Comparison of ENCODE assay signal across 19 cellular contexts in the genomic region with DNA sequence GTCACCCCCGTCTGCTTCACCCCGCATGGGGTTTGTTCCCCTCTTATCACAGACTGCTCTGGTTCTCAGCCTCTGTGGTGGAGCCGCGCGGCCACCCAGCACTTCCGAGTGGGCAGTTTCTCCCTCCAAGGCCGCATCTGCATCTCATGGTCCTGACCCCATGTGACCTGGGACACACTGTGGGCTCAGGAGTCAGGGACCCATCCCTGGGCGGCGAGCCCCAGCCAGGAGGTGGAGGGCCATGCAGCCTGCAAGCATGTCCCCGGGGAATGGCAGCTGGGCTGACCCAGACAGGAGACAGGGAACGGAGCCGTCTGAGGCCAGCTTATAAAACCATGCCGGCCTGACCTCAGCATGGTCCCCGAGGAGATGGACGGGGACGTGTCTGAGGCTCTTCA. TPM values are rescaled to one million over a fixed set of nuclear protein-coding genes. Genes with fewer than 3 reads are reported as not detected.
DNase-seq lines count a peak whose midpoint lies in the region; ATAC-seq and TF ChIP-seq lines count a peak whose summit lies in the region.
"Had no signal": no experiment of that assay in that cellular context is flagged by ENCODE, and none has a peak within 500 bp of the region (broad histone marks: within the 10 kb centered on the region; RNA-seq: fewer than 3 reads in every experiment).

No MANE protein-coding gene starts in this region.

- TF ChIP-seq CTCF in SK-N-SH (IDR thresholded peaks at IDR 0.05) (no peak), psoas muscle (IDR thresholded peaks at IDR 0.05) (no peak), upper lobe of right lung (IDR thresholded peaks at IDR 0.05) (no peak)

- H3K27me3 Mint-ChIP-seq in activated T-helper 17 cell treated with anti-CD3 and anti-CD28 coated beads, Interleukin-2, amount 50 U/mL, for 72 hours: no peaks in the 10 kb centered on the region
- H3K27me3 Mint-ChIP-seq: activated B cell treated with CpG ODN at 0.5 μM for 24 hours; activated CD8-positive, alpha-beta T cell treated with anti-CD3 and anti-CD28 coated beads for 36 hours; activated T-cell treated with anti-CD3 and anti-CD28 coated beads, Interleukin-2, amount 50 U/mL, for 24 hours; B cell had no signal

- H3K4me2 ChIP-seq in SK-N-SH: no peak overlapping the region

- H3K4me3 ChIP-seq in SK-N-SH (ENCODE audit: low read depth in 2 of 2, low read length in 1 of 2) (no peak overlapping the region), psoas muscle (no peak overlapping the region), upper lobe of right lung (no peak overlapping the region)

- H3K27me3 ChIP-seq in SK-N-SH (ENCODE audit: insufficient read depth): no peaks in the 10 kb centered on the region
- H3K27me3 ChIP-seq in psoas muscle (ENCODE audit: insufficient read depth in 3 of 3, low read length in 2 of 3): no peaks in the 10 kb centered on the region
- H3K27me3 ChIP-seq in upper lobe of right lung: no peaks in the 10 kb centered on the region

- H3K4me3 Mint-ChIP-seq in activated T-helper 17 cell treated with anti-CD3 and anti-CD28 coated beads, Interleukin-2, amount 50 U/mL, for 72 hours: no peak overlapping the region
- H3K4me3 Mint-ChIP-seq: activated B cell treated with CpG ODN at 0.5 μM for 24 hours; activated CD8-positive, alpha-beta T cell treated with anti-CD3 and anti-CD28 coated beads for 36 hours; activated T-cell treated with anti-CD3 and anti-CD28 coated beads, Interleukin-2, amount 50 U/mL, for 24 hours; B cell; neural crest cell had no signal

- no peaks in the 10 kb centered on the region for H3K9me3 Mint-ChIP-seq in activated T-helper 17 cell treated with anti-CD3 and anti-CD28 coated beads, Interleukin-2, amount 50 U/mL, for 72 hours
- H3K9me3 Mint-ChIP-seq: activated B cell treated with CpG ODN at 0.5 μM for 24 hours; activated CD8-positive, alpha-beta T cell treated with anti-CD3 and anti-CD28 coated beads for 36 hours; activated T-cell treated with anti-CD3 and anti-CD28 coated beads, Interleukin-2, amount 50 U/mL, for 24 hours; neural crest cell had no signal

- H3K9me2 ChIP-seq in SK-N-SH: no peaks in the 10 kb centered on the region

- H3K4me1 ChIP-seq in SK-N-SH (ENCODE audit: control insufficient read depth in 1 of 2, insufficient read depth in 2 of 2, low read depth in 1 of 2, low read length in 1 of 2): no peaks in the 10 kb centered on the region; a peak in 1 of 4 replicates
- no peaks in the 10 kb centered on the region for H3K4me1 ChIP-seq in psoas muscle
- peaks cover 23% of the 10 kb centered on the region for H3K4me1 ChIP-seq in upper lobe of right lung

- ATAC-seq in SK-N-SH treated with all-trans-retinoic acid at 6 μM for 48 hours: no peak
- ATAC-seq in left ventricle myocardium superior: peak; percentile 3
- ATAC-seq in psoas muscle: peak in 2 of 4 donors; percentile 7 to 18
- no peak for ATAC-seq in upper lobe of right lung
- no peak for ATAC-seq in HG02852 (IDR thresholded peaks at IDR 0.05; ENCODE audit: unreplicated experiment)
- ATAC-seq in activated T-helper 17 cell treated with anti-CD3 and anti-CD28 coated beads, Interleukin-2, amount 50 U/mL, for 72 hours (replicated peaks): no peak
- ATAC-seq: activated CD8-positive, alpha-beta T cell treated with anti-CD3 and anti-CD28 coated beads for 36 hours; stimulated activated naive CD8-positive, alpha-beta T cell treated with anti-CD3 and anti-CD28 coated beads, Interleukin-15, Interleukin-2, amounts not matched to agents 100 U/mL and 50 U/mL, for 24 hours had no signal

- H3K27ac Mint-ChIP-seq in activated T-helper 17 cell treated with anti-CD3 and anti-CD28 coated beads, Interleukin-2, amount 50 U/mL, for 72 hours: no peak overlapping the region
- H3K27ac Mint-ChIP-seq: activated B cell treated with CpG ODN at 0.5 μM for 24 hours; activated CD8-positive, alpha-beta T cell treated with anti-CD3 and anti-CD28 coated beads for 36 hours; activated T-cell treated with anti-CD3 and anti-CD28 coated beads, Interleukin-2, amount 50 U/mL, for 24 hours; B cell had no signal

- 92% methylated on average over 13 of the region's 16 CpGs for WGBS in SK-N-SH (ENCODE audit: low lambda C conversion rate)
- 59 to 72% (median 59%) methylated on average over 16 of the region's 16 CpGs for WGBS in psoas muscle, 3 donors

- H3K79me2 ChIP-seq in SK-N-SH (ENCODE audit: insufficient read depth): no peaks in the 10 kb centered on the region

- POLR2A ChIA-PET in SK-N-SH (lab: Yijun Ruan, JAX): interaction anchor here (1.3 kb wide), 1 partner anchor 25 kb away, joined by 4 read pairs; a partner anchor contains a TSS

- H3K36me3 ChIP-seq in SK-N-SH (replicated peaks in 1 of 2; ENCODE audit: control insufficient read depth in 1 of 2, insufficient read depth in 2 of 2, low read length in 1 of 2) (peaks cover 9 to 10% of the 10 kb centered on the region in 2 experiments), psoas muscle (ENCODE audit: insufficient read depth in 1 of 2, low read depth in 1 of 2) (peaks cover 0 to 3% of the 10 kb centered on the region in 2 donors), upper lobe of right lung (peaks cover 3% of the 10 kb centered on the region)

- no peaks in the 10 kb centered on the region for H3K4me1 Mint-ChIP-seq in activated T-helper 17 cell treated with anti-CD3 and anti-CD28 coated beads, Interleukin-2, amount 50 U/mL, for 72 hours

- no peaks in the 10 kb centered on the region for H3K9me3 ChIP-seq in SK-N-SH
- H3K9me3 ChIP-seq in psoas muscle: no peaks in the 10 kb centered on the region
- H3K9me3 ChIP-seq in upper lobe of right lung: no peaks in the 10 kb centered on the region

- intact Hi-C loops in left ventricle myocardium superior (cut with micrococcal nuclease): no loop called here
- intact Hi-C loops in psoas muscle (cut with DNase I): no loop called here
- intact Hi-C loops in upper lobe of right lung (cut with DNase I): no loop called here

- DNase-seq in SK-N-SH: peak; percentile 62
- DNase-seq in left ventricle myocardium superior: peak; percentile 60
- no peak for DNase-seq in psoas muscle
- no peak for DNase-seq in upper lobe of right lung
- DNase-seq in cortex of kidney (lab: John Stamatoyannopoulos, UW): no peak
- DNase-seq: 8988T; activated B cell treated with CpG ODN at 0.5 μM for 24 hours; activated CD8-positive, alpha-beta T cell treated with anti-CD3 and anti-CD28 coated beads for 36 hours; activated naive CD4-positive, alpha-beta T cell treated with anti-CD3 and anti-CD28 coated beads, Interleukin-2, amount 50 U/mL, for 16 hours; activated T-cell treated with anti-CD3 and anti-CD28 coated beads, Interleukin-2, amount 50 U/mL, for 24 hours; NCI-H1436; NCI-H526 treated with DMSO at 0.1 percent for 48 hours; SIG-M5; stimulated activated naive CD8-positive, alpha-beta T cell treated with anti-CD3 and anti-CD28 coated beads, Interleukin-15, Interleukin-2, amounts not matched to agents 100 U/mL and 50 U/mL, for 24 hours had no signal

- no peak overlapping the region for H2AFZ ChIP-seq in SK-N-SH (ENCODE audit: low read depth)

- no peaks in the 10 kb centered on the region for H3K36me3 Mint-ChIP-seq in activated T-helper 17 cell treated with anti-CD3 and anti-CD28 coated beads, Interleukin-2, amount 50 U/mL, for 72 hours (ENCODE audit: low read depth)

- CTCF ChIA-PET in SK-N-SH (lab: Yijun Ruan, JAX): interaction anchor here (1.0 to 2.1 kb wide), 6 partner anchors 8 to 39 kb away, joined by 3 to 9 read pairs (median 6); no protein-coding TSS in a partner anchor

- no peaks in the 10 kb centered on the region for H4K20me1 ChIP-seq in SK-N-SH (ENCODE audit: insufficient read depth)

- no peaks in the 10 kb centered on the region for H3F3A ChIP-seq in SK-N-SH (replicated peaks; ENCODE audit: insufficient read depth)

- no peak for TF ChIP-seq RAD21 in SK-N-SH (IDR thresholded peaks at IDR 0.05; ENCODE audit: low read length)

- TF ChIP-seq EP300 in SK-N-SH (IDR thresholded peaks at IDR 0.05; ENCODE audit: borderline replicate concordance in 1 of 2, low read depth in 1 of 2, low read length in 1 of 2): no peak

- no peak overlapping the region for H3K9ac ChIP-seq in SK-N-SH

- H3K27ac ChIP-seq in SK-N-SH (ENCODE audit: low read depth in 2 of 2, low read length in 1 of 2): no peak overlapping the region
- peak overlapping the region; percentile 68 for H3K27ac ChIP-seq in psoas muscle
- H3K27ac ChIP-seq in upper lobe of right lung: peak overlapping the region; percentile 69

TF ChIP-seq in SK-N-SH, 30 proteins besides CTCF, POLR2A, EP300 and RAD21 (continues in another document):
- TF ChIP-seq FOXM1 (IDR thresholded peaks at IDR 0.05; ENCODE audit: low read depth): no peak
- no peak for TF ChIP-seq MEF2A (IDR thresholded peaks at IDR 0.05; ENCODE audit: borderline replicate concordance, low read depth)
- TF ChIP-seq TEAD4 (IDR thresholded peaks at IDR 0.05; ENCODE audit: borderline replicate concordance, insufficient read depth): no peak

TF ChIP-seq in SK-N-SH treated with all-trans-retinoic acid at 6 μM for 48 hours, 23 proteins besides CTCF, POLR2A, EP300 and RAD21 (continues in another document):
- TF ChIP-seq OSR1 (CRISPR knock-in tag; IDR thresholded peaks at IDR 0.05): no peak
- no peak for TF ChIP-seq ZFP3 (CRISPR knock-in tag; IDR thresholded peaks at IDR 0.05)
- TF ChIP-seq ZNF70 (CRISPR knock-in tag; IDR thresholded peaks at IDR 0.05): no peak
- TF ChIP-seq CSDC2 (CRISPR knock-in tag; IDR thresholded peaks at IDR 0.05): no peak
- TF ChIP-seq TOX (CRISPR knock-in tag; IDR thresholded peaks at IDR 0.05; ENCODE audit: borderline replicate concordance): no peak

RNA-seq across cellular contexts. Expression of a gene that starts 25.2 kb away (rescaled TPM):
- polyA plus RNA-seq in SK-N-SH (2012; rRNA removed) (65.3 and 105 TPM in 2 replicates), psoas muscle (1 to 10 TPM; 1.3 to 2.4 (median 1.9) TPM)
- 44.6 and 83.8 TPM in 2 replicates for polyA plus RNA-seq in SK-N-SH (2012; cell fraction: cytosol; rRNA removed)
- polyA plus RNA-seq in SK-N-SH (2012; cell fraction: nucleus; rRNA removed): 139 and 151 TPM in 2 replicates
- total RNA-seq in left ventricle myocardium superior (10.5 TPM), psoas muscle (10 to 100 TPM in 1 of 4 donors, 1 to 10 TPM in 3; 6.5 to 11.3 (median 7.1) TPM), upper lobe of right lung (48.8 TPM)
- 10 to 100 TPM; 14.3 to 17.9 TPM for total RNA-seq in activated T-helper 17 cell treated with anti-CD3 and anti-CD28 coated beads, Interleukin-2, amount 50 U/mL, for 72 hours

RNA-seq across cellular contexts. Expression of a gene that starts 47.8 kb away (rescaled TPM):
- polyA plus RNA-seq in SK-N-SH (2012; rRNA removed) (14.4 and 15.1 TPM in 2 replicates), psoas muscle (1 to 10 TPM; 2.4 to 9.6 (median 6.5) TPM)
- polyA plus RNA-seq in SK-N-SH (2012; cell fraction: cytosol; rRNA removed): 11.2 and 12.8 TPM in 2 replicates
- polyA plus RNA-seq in SK-N-SH (2012; cell fraction: nucleus; rRNA removed): 37.7 and 46.3 TPM in 2 replicates
- total RNA-seq in left ventricle myocardium superior (11.9 TPM), psoas muscle (1 to 10 TPM; 5.6 to 8.5 (median 7.1) TPM), upper lobe of right lung (22.2 TPM)
- total RNA-seq in activated T-helper 17 cell treated with anti-CD3 and anti-CD28 coated beads, Interleukin-2, amount 50 U/mL, for 72 hours: 10 to 100 TPM; 11.2 to 15.3 TPM

RNA-seq across cellular contexts. Expression of a gene that starts 51.2 kb away (rescaled TPM):
- 34.1 and 36.2 TPM in 2 replicates for polyA plus RNA-seq in SK-N-SH (2012; rRNA removed)
- 8.3 and 16.1 TPM in 2 replicates for polyA plus RNA-seq in SK-N-SH (2012; cell fraction: cytosol; rRNA removed)
- 154 and 256 TPM in 2 replicates for polyA plus RNA-seq in SK-N-SH (2012; cell fraction: nucleus; rRNA removed)
- total RNA-seq in left ventricle myocardium superior: 16.5 TPM
- 10 to 100 TPM; 11.9 to 14.3 (median 12.5) TPM for total RNA-seq in psoas muscle
- 10 to 100 TPM; 13.2 to 14.8 (median 14.4) TPM for polyA plus RNA-seq in psoas muscle
- 24.1 TPM for total RNA-seq in upper lobe of right lung
- total RNA-seq in activated T-helper 17 cell treated with anti-CD3 and anti-CD28 coated beads, Interleukin-2, amount 50 U/mL, for 72 hours: 10 to 100 TPM; 34.0 to 42.8 TPM

Comparison
In these comparisons a context has a peak if more than half of its experiments do, and no peak if none do; other contexts are left out.
1. DNase-seq: peak in SK-N-SH (single experiment) and left ventricle myocardium superior (single experiment); none in psoas muscle (0 of 2), upper lobe of right lung (single experiment) and cortex of kidney (single experiment).
2. H3K27ac ChIP-seq: peak in psoas muscle (single experiment) and upper lobe of right lung (single experiment); none in SK-N-SH (0 of 2).